ENCODE assay signal across 16 cellular contexts in the genomic region with DNA sequence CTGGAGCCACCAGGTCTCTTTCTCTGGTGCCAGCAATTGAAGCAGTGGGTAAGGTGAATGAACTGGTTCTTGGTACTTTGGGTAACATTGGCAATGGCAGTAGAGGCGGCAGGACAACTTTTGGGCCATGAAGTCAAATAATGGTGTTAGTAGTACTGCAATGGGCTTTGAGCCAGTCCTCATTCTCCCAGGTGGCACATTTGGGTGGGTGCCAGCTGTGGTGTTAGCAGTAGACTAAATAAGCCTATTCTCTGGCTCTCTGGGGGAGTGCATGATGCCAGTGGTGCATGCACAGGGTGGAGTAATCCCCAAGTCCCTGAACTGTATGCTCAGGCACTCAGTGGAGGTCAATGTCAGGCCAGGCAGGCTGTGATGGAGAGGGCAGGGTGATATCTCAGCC.
DNase-seq lines count a peak whose midpoint lies in the region; ATAC-seq and TF ChIP-seq lines count a peak whose summit lies in the region.
"Had no signal": no experiment of that assay in that cellular context is flagged by ENCODE, and none has a peak within 500 bp of the region (broad histone marks: within the 10 kb centered on the region; RNA-seq: fewer than 3 reads in every experiment).

No MANE protein-coding gene starts in this region.

- H3K9me3 ChIP-seq in right atrium auricular region, result peaks cover 0 to 20% of the 10 kb centered on the region in 2 donors

- no peak for ATAC-seq in Right ventricle myocardium superior (ENCODE audit: poor library complexity)
- ATAC-seq: A549, GM23338 had no signal

- TF ChIP-seq CTCF in right atrium auricular region (IDR thresholded peaks at IDR 0.05), result no peak

- intact Hi-C loops in Right ventricle myocardium superior (cut with DNase I), result no loop called here

- no peaks in the 10 kb centered on the region for H3K27me3 ChIP-seq in right atrium auricular region
- H3K27me3 ChIP-seq: BLaER1 had no signal

- no peaks in the 10 kb centered on the region for H3K36me3 ChIP-seq in right atrium auricular region
- H3K36me3 ChIP-seq: BLaER1 had no signal

- H3K4me1 ChIP-seq in right atrium auricular region, result no peaks in the 10 kb centered on the region
- H3K4me1 ChIP-seq: A549, BLaER1 had no signal

- H3K27ac ChIP-seq in right atrium auricular region, result no peak overlapping the region
- H3K27ac ChIP-seq: 22Rv1, A549, BLaER1 had no signal

- H3K4me3 ChIP-seq in right atrium auricular region, result no peak overlapping the region
- H3K4me3 ChIP-seq: A549, BLaER1, GM23338 had no signal

- DNase-seq in NCI-H1105 treated with DMSO at 0.1 percent for 48 hours (lab: John Stamatoyannopoulos, UW) (peak; percentile 14), NCI-H1105 (lab: John Stamatoyannopoulos, UW) (no peak), Right ventricle myocardium superior (peak; percentile 27), right atrium auricular region (ENCODE audit: low spot score) (no peak), NCI-H69 (lab: John Stamatoyannopoulos, UW) (peak; percentile 43), NCI-H2029 (lab: John Stamatoyannopoulos, UW) (no peak)
- DNase-seq in stimulated activated CD4-positive, alpha-beta T cell treated with anti-CD3 and anti-CD28 coated beads, Interleukin-4, amount 100 ng/mL, for 4 hours, result no peak
- DNase-seq: AML-193; CD4-positive, alpha-beta memory T cell; DMS79 treated with DMSO at 0.1 percent for 48 hours; GF-D8; HCEC 1CT had no signal

Comparison
In these comparisons a context has a peak if more than half of its experiments do, and no peak if none do; other contexts are left out.
1. DNase-seq: peak in NCI-H1105 treated with DMSO at 0.1 percent for 48 hours (single experiment), Right ventricle myocardium superior (single experiment) and NCI-H69 (single experiment); none in NCI-H1105 (single experiment), right atrium auricular region (single experiment), stimulated activated CD4-positive, alpha-beta T cell treated with anti-CD3 and anti-CD28 coated beads, Interleukin-4, amount 100 ng/mL, for 4 hours (0 of 2) and NCI-H2029 (single experiment).